ENCODE assay signal across 10 cellular contexts in the genomic region with DNA sequence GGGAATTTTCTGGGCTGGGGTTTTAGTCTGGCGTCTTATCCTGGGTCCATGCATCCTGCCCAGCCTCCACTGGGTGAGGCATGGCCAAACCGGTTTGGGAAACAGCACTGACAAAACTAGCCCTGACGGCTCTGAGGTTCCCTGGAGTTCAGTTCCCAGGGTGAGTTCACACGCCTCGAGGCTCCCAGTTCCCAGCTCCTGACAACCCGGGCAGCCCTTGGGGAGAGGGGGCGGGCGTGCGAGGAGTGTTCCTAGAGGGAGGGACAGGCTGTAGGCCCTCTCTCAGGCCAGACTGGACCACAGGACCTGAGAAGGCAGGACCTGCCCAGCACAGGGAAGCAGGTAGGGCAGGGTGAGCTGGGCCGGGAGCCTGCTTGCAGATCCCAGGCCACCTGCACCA.
DNase-seq lines count a peak whose midpoint lies in the region; ATAC-seq and TF ChIP-seq lines count a peak whose summit lies in the region.
"Had no signal": no experiment of that assay in that cellular context is flagged by ENCODE, and none has a peak within 500 bp of the region (broad histone marks: within the 10 kb centered on the region; RNA-seq: fewer than 3 reads in every experiment).

No MANE protein-coding gene starts in this region.

- POLR2A ChIA-PET in RWPE1 (lab: Yijun Ruan, JAX; ENCODE audit: low non-redundant PET): interaction anchor here (1.1 kb wide), 1 partner anchor 22 kb away, joined by 5 read pairs; no protein-coding TSS in a partner anchor

- ATAC-seq in HG02623 (IDR thresholded peaks at IDR 0.05; ENCODE audit: unreplicated experiment): no peak
- no peak for ATAC-seq in stimulated activated naive CD8-positive, alpha-beta T cell treated with anti-CD3 and anti-CD28 coated beads, Interleukin-15, amount 100 ng/mL, for 72 hours

- intact Hi-C loops in left ventricle myocardium inferior (cut with micrococcal nuclease): no loop called here

- peak overlapping the region; percentile 20 for H3K4me2 ChIP-seq in trophoblast cell (ENCODE audit: low read length)

- H4K8ac ChIP-seq in trophoblast cell (ENCODE audit: low read depth, low read length): no peak overlapping the region

- no peak overlapping the region for H2BK120ac ChIP-seq in trophoblast cell (ENCODE audit: insufficient read depth, low read length, poor library complexity)

- H3K14ac ChIP-seq in trophoblast cell (ENCODE audit: low read length): no peak overlapping the region

- peaks cover 6% of the 10 kb centered on the region for H3K79me2 ChIP-seq in trophoblast cell (ENCODE audit: control insufficient read depth, insufficient read depth, low read length, poor library complexity)

- H3K4ac ChIP-seq in trophoblast cell (ENCODE audit: low read depth, low read length): no peak overlapping the region

- CTCF ChIA-PET in RWPE1 (lab: Yijun Ruan, JAX): interaction anchor here (0.6 kb wide), 1 partner anchor 108 kb away, joined by 4 read pairs; no protein-coding TSS in a partner anchor

- H3K27me3 Mint-ChIP-seq in stimulated activated naive CD8-positive, alpha-beta T cell treated with anti-CD3 and anti-CD28 coated beads, Interleukin-15, amount 100 ng/mL, for 72 hours: no peaks in the 10 kb centered on the region

- no peaks in the 10 kb centered on the region for H3K9me3 Mint-ChIP-seq in stimulated activated naive CD8-positive, alpha-beta T cell treated with anti-CD3 and anti-CD28 coated beads, Interleukin-15, amount 100 ng/mL, for 72 hours

- H2BK12ac ChIP-seq in trophoblast cell (ENCODE audit: low read length): peak overlapping the region; percentile 24

- no peak overlapping the region for H4K91ac ChIP-seq in trophoblast cell (ENCODE audit: low read depth, low read length)

- H3K4me3 ChIP-seq in left ventricle myocardium inferior (peak overlapping the region; percentile 40), trophoblast cell (ENCODE audit: low read depth, low read length) (no peak overlapping the region)

- peaks cover 23% of the 10 kb centered on the region for H3K79me1 ChIP-seq in trophoblast cell (ENCODE audit: low read length)

- no peak overlapping the region for H2AFZ ChIP-seq in trophoblast cell (ENCODE audit: insufficient read depth, low read length, poor library complexity)

- TF ChIP-seq CTCF in C4-2B (conservative IDR thresholded peaks at IDR 0.05): no peak
- no peak for TF ChIP-seq CTCF in RWPE1 (conservative IDR thresholded peaks at IDR 0.05; ENCODE audit: low read depth)
- TF ChIP-seq CTCF in left ventricle myocardium inferior (IDR thresholded peaks at IDR 0.05; ENCODE audit: borderline replicate concordance): no peak

- H3K27ac Mint-ChIP-seq in stimulated activated naive CD8-positive, alpha-beta T cell treated with anti-CD3 and anti-CD28 coated beads, Interleukin-15, amount 100 ng/mL, for 72 hours: no peak overlapping the region

- H3K27me3 ChIP-seq in left ventricle myocardium inferior (ENCODE audit: low read depth) (no peaks in the 10 kb centered on the region), trophoblast cell (ENCODE audit: insufficient read depth, low read length) (no peaks in the 10 kb centered on the region)

- H3K4me1 ChIP-seq in left ventricle myocardium inferior (peaks cover 100% of the 10 kb centered on the region), trophoblast cell (ENCODE audit: control insufficient read depth in 1 of 2, insufficient read depth in 2 of 2, low read length in 2 of 2) (peaks cover 54 to 63% of the 10 kb centered on the region in 2 experiments)

- no peak overlapping the region for H3K23ac ChIP-seq in trophoblast cell (ENCODE audit: low read length)

- H3K36me3 ChIP-seq in left ventricle myocardium inferior: peaks cover 8% of the 10 kb centered on the region
- peaks cover 43 to 46% of the 10 kb centered on the region in 2 experiments for H3K36me3 ChIP-seq in trophoblast cell (ENCODE audit: control insufficient read depth in 1 of 2, insufficient read depth in 2 of 2, low read length in 2 of 2)

- no peak overlapping the region for H2BK5ac ChIP-seq in trophoblast cell (ENCODE audit: low read depth, low read length, poor library complexity)

- H3K27ac ChIP-seq in C4-2B (peak overlapping the region; percentile 72), RWPE1 (peak overlapping the region; percentile 76), left ventricle myocardium inferior (replicated peaks) (peak overlapping the region; percentile 93), trophoblast cell (ENCODE audit: low read depth, low read length) (peak overlapping the region; percentile 65)

- H3K9ac ChIP-seq in trophoblast cell (ENCODE audit: low read length): no peak overlapping the region

- no peaks in the 10 kb centered on the region for H3K9me3 ChIP-seq in left ventricle myocardium inferior (replicated peaks)
- H3K9me3 ChIP-seq in trophoblast cell (ENCODE audit: insufficient read depth, low read depth, low read length): peaks cover 2% of the 10 kb centered on the region

- no CpG with 5 or more reads among the region's 10 CpGs for WGBS in trophoblast cell (ENCODE audit: extremely low coverage, insufficient coverage, insufficient read length)

- no peak overlapping the region for H2AK5ac ChIP-seq in trophoblast cell (ENCODE audit: low read length)

- DNase-seq in RWPE1 (ENCODE audit: low spot score) (peak; percentile 95), left ventricle myocardium inferior (peak; percentile 63), trophoblast cell (peak; percentile 95 to 98), NCI-H187 treated with DMSO at 0.1 percent for 48 hours (lab: John Stamatoyannopoulos, UW) (no peak)
- DNase-seq in activated effector memory CD4-positive, alpha-beta T cell treated with anti-CD3 and anti-CD28 coated beads, Interleukin-2, amount 50 U/mL, for 16 hours: no peak
- DNase-seq in stimulated activated naive CD8-positive, alpha-beta T cell treated with anti-CD3 and anti-CD28 coated beads, Interleukin-15, amount 100 ng/mL, for 72 hours: no peak
- DNase-seq: central memory CD4-positive, alpha-beta T cell; stimulated activated CD8-positive, alpha-beta memory T cell treated with anti-CD3 and anti-CD28 coated beads, Interleukin-4, amount 100 ng/mL, for 48 hours had no signal

- H3K4me1 Mint-ChIP-seq in stimulated activated naive CD8-positive, alpha-beta T cell treated with anti-CD3 and anti-CD28 coated beads, Interleukin-15, amount 100 ng/mL, for 72 hours: peaks cover 55% of the 10 kb centered on the region

- H3K18ac ChIP-seq in trophoblast cell (ENCODE audit: low read length): peak overlapping the region; percentile 12

- H4K12ac ChIP-seq in trophoblast cell (ENCODE audit: low read depth, low read length): no peak overlapping the region

- H3K4me3 Mint-ChIP-seq in stimulated activated naive CD8-positive, alpha-beta T cell treated with anti-CD3 and anti-CD28 coated beads, Interleukin-15, amount 100 ng/mL, for 72 hours: no peak overlapping the region

Comparison
In these comparisons a context has a peak if more than half of its experiments do, and no peak if none do; other contexts are left out.
1. DNase-seq: peak in RWPE1 (single experiment), left ventricle myocardium inferior (single experiment) and trophoblast cell (2 of 2); none in NCI-H187 treated with DMSO at 0.1 percent for 48 hours (single experiment), activated effector memory CD4-positive, alpha-beta T cell treated with anti-CD3 and anti-CD28 coated beads, Interleukin-2, amount 50 U/mL, for 16 hours (single experiment) and stimulated activated naive CD8-positive, alpha-beta T cell treated with anti-CD3 and anti-CD28 coated beads, Interleukin-15, amount 100 ng/mL, for 72 hours (0 of 2).
2. Peak in every context shown above with its lines, with median percentiles within 50 percentile points of each other: H3K27ac ChIP-seq.